In the genomic region with DNA sequence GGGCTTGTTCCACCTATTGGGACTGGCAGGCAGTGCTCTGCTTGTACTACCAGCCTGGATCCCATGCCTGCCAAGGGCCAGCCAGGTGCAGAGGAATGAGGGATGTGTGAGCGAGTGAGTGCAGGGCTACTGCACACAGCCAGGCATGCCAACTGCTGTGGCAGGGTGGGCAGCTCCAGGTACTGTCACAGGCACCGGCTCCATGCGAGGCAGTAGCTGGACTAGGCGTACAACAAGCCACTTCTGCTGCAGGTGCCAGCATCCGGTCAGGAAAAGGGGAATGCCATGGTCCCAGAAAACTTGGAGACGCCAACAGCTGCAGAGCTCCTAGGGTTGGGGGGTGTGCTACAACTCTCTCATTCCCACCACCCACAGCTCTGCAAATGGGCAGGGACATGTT, we compare ENCODE assay signal across 22 cellular contexts.
"Had no signal": no experiment of that assay in that cellular context is flagged by ENCODE, and none has a peak within 500 bp of the region (broad histone marks: within the 10 kb centered on the region; RNA-seq: fewer than 3 reads in every experiment).

No MANE protein-coding gene starts in this region.

- H3K27me3 ChIP-seq: colonic mucosa, hepatocyte, neutrophil, spleen, tibial artery, upper lobe of right lung, vagina had no signal

- H3K9me3 ChIP-seq: colonic mucosa, neutrophil, psoas muscle, tibial artery, upper lobe of right lung, vagina had no signal

- H2AFZ ChIP-seq: hepatocyte had no signal

- H3K27me3 Mint-ChIP-seq: naive thymus-derived CD4-positive, alpha-beta T cell had no signal

- H3K4me2 ChIP-seq: hepatocyte had no signal

- H3K36me3 Mint-ChIP-seq: naive thymus-derived CD4-positive, alpha-beta T cell had no signal

- H3K27ac Mint-ChIP-seq: endodermal cell; naive thymus-derived CD4-positive, alpha-beta T cell; nephron progenitor cell had no signal

- H3K4me3 ChIP-seq: colonic mucosa, hepatocyte, psoas muscle, spleen, tibial artery, upper lobe of right lung, vagina had no signal

- H3K4me1 Mint-ChIP-seq: nephron progenitor cell had no signal

- DNase-seq: colonic mucosa; dermis blood vessel endothelial cell; effector CD4-positive, alpha-beta T cell; endodermal cell; foreskin melanocyte; head of caudate nucleus; left colon; left ventricle myocardium superior; naive thymus-derived CD4-positive, alpha-beta T cell; nephron progenitor cell; psoas muscle; retina; spleen; stimulated activated CD4-positive, alpha-beta T cell treated with anti-CD3 and anti-CD28 coated beads, Interleukin-2, amount 100 ng/mL, for 24 hours; stimulated activated CD4-positive, alpha-beta T cell treated with anti-CD3 and anti-CD28 coated beads, Interleukin-4, amount 100 ng/mL, for 4 hours; stimulated activated naive CD4-positive, alpha-beta T cell treated with Interleukin-2 at 50 U/mL for 16 hours; tibial artery; upper lobe of right lung had no signal

- H3K4me3 Mint-ChIP-seq: endodermal cell; naive thymus-derived CD4-positive, alpha-beta T cell; nephron progenitor cell had no signal

- H3K27ac ChIP-seq: colonic mucosa, hepatocyte, neutrophil, psoas muscle, spleen, tibial artery, upper lobe of right lung, vagina had no signal

- ATAC-seq: left colon; left ventricle myocardium superior; naive thymus-derived CD4-positive, alpha-beta T cell; psoas muscle; sciatic nerve; upper lobe of right lung had no signal

- H3K4me1 ChIP-seq: colonic mucosa, psoas muscle, spleen, tibial artery, upper lobe of right lung, vagina had no signal

- H3K36me3 ChIP-seq: colonic mucosa, neutrophil, spleen, tibial artery, upper lobe of right lung, vagina had no signal
